In the genomic region with DNA sequence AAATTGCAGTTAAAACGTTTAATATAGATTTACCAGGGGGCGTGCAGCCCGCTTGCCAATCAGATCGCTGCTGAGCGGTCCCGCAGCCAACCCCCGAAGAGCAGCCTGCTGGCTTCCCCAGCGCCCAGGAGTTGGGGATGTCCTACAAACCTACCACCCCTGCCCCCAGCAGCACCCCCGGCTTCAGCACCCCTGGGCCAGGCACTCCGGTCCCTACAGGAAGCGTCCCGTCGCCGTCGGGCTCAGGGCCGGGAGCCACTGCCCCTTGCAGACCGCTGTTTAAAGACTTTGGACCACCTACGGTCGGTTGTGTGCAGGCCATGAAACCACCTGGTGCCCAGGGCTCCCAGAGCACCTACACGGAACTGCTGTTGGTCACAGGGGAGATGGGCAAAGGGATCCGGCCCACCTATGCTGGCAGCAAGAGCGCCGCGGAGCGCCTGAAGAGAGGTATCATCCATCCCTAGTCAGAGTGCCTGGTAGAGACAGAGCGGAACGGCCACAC, we compare ENCODE assay signal across 7 cellular contexts.
A peak's percentile ranks its signal among the peaks of the same experiment; 100 is the strongest.
DNase-seq lines count a peak whose midpoint lies in the region; ATAC-seq and TF ChIP-seq lines count a peak whose summit lies in the region.
"Not testable (repeated sequence)": the region's sequence is repeated elsewhere in the genome, so short reads cannot be mapped to it uniquely, and the experiment has no call there.

No MANE protein-coding gene starts in this region.

- H3K27me3 Mint-ChIP-seq in activated CD8-positive, alpha-beta T cell treated with anti-CD3 and anti-CD28 coated beads, Interleukin-2, amount 10 ng/mL, durations not matched to agents 7 days and 5 days (ENCODE audit: low read depth), result peaks cover 14% of the 10 kb centered on the region
- H3K27me3 Mint-ChIP-seq in memory B cell, result not testable (repeated sequence)

- H3K4me3 Mint-ChIP-seq in activated CD8-positive, alpha-beta T cell treated with anti-CD3 and anti-CD28 coated beads, Interleukin-2, amount 10 ng/mL, durations not matched to agents 7 days and 5 days, result not testable (repeated sequence)
- H3K4me3 Mint-ChIP-seq in memory B cell, result peak overlapping the region; percentile 59

- ATAC-seq in GM19043 (IDR thresholded peaks at IDR 0.05; ENCODE audit: low read depth, unreplicated experiment), result peak; percentile 68
- ATAC-seq in HG03460 (IDR thresholded peaks at IDR 0.05; ENCODE audit: unreplicated experiment), result peak; percentile 54
- peak; percentile 19 for ATAC-seq in activated CD8-positive, alpha-beta T cell treated with anti-CD3 and anti-CD28 coated beads, Interleukin-2, amount 10 ng/mL, durations not matched to agents 7 days and 5 days
- peak; percentile 59 for ATAC-seq in esophagus mucosa
- peak; percentile 68 to 69 for ATAC-seq in right cardiac atrium
- peak; percentile 42 for ATAC-seq in memory B cell (ENCODE audit: low read depth)

- not testable (repeated sequence) for TF ChIP-seq CTCF in spleen (IDR thresholded peaks at IDR 0.05 in 8 of 11, conservative IDR thresholded peaks at IDR 0.05 in 3 of 11)

- not testable (repeated sequence) for H3K4me3 ChIP-seq in right cardiac atrium (ENCODE audit: low read length); spleen

- CTCF ChIA-PET in activated CD8-positive, alpha-beta T cell treated with anti-CD3 and anti-CD28 coated beads, Interleukin-2, amount 10 ng/mL, durations not matched to agents 7 days and 5 days (lab: Charles Lee), result not testable (repeated sequence)

- not testable (repeated sequence) for H3K27ac Mint-ChIP-seq in activated CD8-positive, alpha-beta T cell treated with anti-CD3 and anti-CD28 coated beads, Interleukin-2, amount 10 ng/mL, durations not matched to agents 7 days and 5 days; memory B cell

- 49% methylated on average over 25 of the region's 27 CpGs for WGBS in right cardiac atrium
- 59 to 82% (median 71%) methylated on average over 19 to 27 of the region's 27 CpGs for WGBS in spleen, 5 donors

- intact Hi-C loops in right cardiac atrium (cut with DNase I); spleen (cut with DNase I; ENCODE audit: low total_unique reads): not testable (repeated sequence)

- H3K27ac ChIP-seq in right cardiac atrium (ENCODE audit: low read length); spleen: not testable (repeated sequence)

- POLR2A ChIA-PET in activated CD8-positive, alpha-beta T cell treated with anti-CD3 and anti-CD28 coated beads, Interleukin-2, amount 10 ng/mL, durations not matched to agents 7 days and 5 days (lab: Charles Lee), result not testable (repeated sequence)

- not testable (repeated sequence) for TF ChIP-seq POLR2A in spleen (IDR thresholded peaks at IDR 0.05)

- H3K36me3 Mint-ChIP-seq in activated CD8-positive, alpha-beta T cell treated with anti-CD3 and anti-CD28 coated beads, Interleukin-2, amount 10 ng/mL, durations not matched to agents 7 days and 5 days (ENCODE audit: low read depth); memory B cell: not testable (repeated sequence)

- not testable (repeated sequence) for H3K27me3 ChIP-seq in right cardiac atrium (ENCODE audit: control insufficient read depth, insufficient read depth)
- H3K27me3 ChIP-seq in spleen (replicated peaks in 1 of 7), result peaks cover 0 to 26% (median 0%) of the 10 kb centered on the region in 7 donors

- H3K9me3 Mint-ChIP-seq in activated CD8-positive, alpha-beta T cell treated with anti-CD3 and anti-CD28 coated beads, Interleukin-2, amount 10 ng/mL, durations not matched to agents 7 days and 5 days (ENCODE audit: insufficient read depth); memory B cell: not testable (repeated sequence)

- DNase-seq in activated CD8-positive, alpha-beta T cell treated with anti-CD3 and anti-CD28 coated beads, Interleukin-2, amount 10 ng/mL, durations not matched to agents 7 days and 5 days; memory B cell (ENCODE audit: low spot score in 2 of 2): not testable (repeated sequence)
- DNase-seq in right cardiac atrium, result peak in 1 of 3 donors; percentile 55
- DNase-seq in spleen, result peak; percentile 74

- not testable (repeated sequence) for H3K36me3 ChIP-seq in spleen

- not testable (repeated sequence) for H3K4me1 ChIP-seq in right cardiac atrium (ENCODE audit: control insufficient read depth, insufficient read depth, low read length); spleen

- not testable (repeated sequence) for H3K4me1 Mint-ChIP-seq in activated CD8-positive, alpha-beta T cell treated with anti-CD3 and anti-CD28 coated beads, Interleukin-2, amount 10 ng/mL, durations not matched to agents 7 days and 5 days (ENCODE audit: low read depth); memory B cell

- not testable (repeated sequence) for H3K9me3 ChIP-seq in right cardiac atrium (ENCODE audit: control insufficient read depth, low read length)
- H3K9me3 ChIP-seq in spleen, result peaks cover 0 to 18% (median 12%) of the 10 kb centered on the region in 8 donors
